9 cellular contexts compared by ENCODE assay signal in the genomic region with DNA sequence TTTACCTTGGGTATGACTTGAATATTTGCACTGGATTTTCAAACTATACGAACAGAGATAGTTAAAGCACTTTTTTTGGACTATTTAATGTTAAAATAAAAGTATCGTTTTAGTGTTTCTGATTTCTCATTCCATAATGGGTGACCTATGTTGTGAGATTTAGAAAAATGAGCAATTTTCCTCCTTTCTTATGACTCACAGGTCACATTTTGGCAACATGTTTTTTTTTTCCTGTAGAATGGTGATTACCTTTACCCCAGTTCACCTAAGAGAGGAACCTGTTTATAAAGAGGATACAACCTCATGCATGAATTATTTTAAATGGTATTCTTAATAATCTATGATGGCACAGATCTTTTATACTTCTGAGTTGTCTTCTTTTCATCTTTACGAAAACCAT.
DNase-seq lines count a peak whose midpoint lies in the region; ATAC-seq, FAIRE-seq and TF ChIP-seq lines count a peak whose summit lies in the region.
"Had no signal": no experiment of that assay in that cellular context is flagged by ENCODE, and none has a peak within 500 bp of the region (broad histone marks: within the 10 kb centered on the region; RNA-seq: fewer than 3 reads in every experiment).

No MANE protein-coding gene starts in this region.

- TF ChIP-seq CTCF in fibroblast of pulmonary artery (IDR thresholded peaks at IDR 0.05; ENCODE audit: low read length, missing control alignments) = no peak
- no peak for TF ChIP-seq CTCF in stomach (IDR thresholded peaks at IDR 0.05)

- no peak for TF ChIP-seq POLR2A in stomach (IDR thresholded peaks at IDR 0.05)
- TF ChIP-seq POLR2A in GM12892 (IDR thresholded peaks at IDR 0.05; ENCODE audit: low read depth, low read length) = no peak

- peaks cover 13 to 66% (median 34%) of the 10 kb centered on the region in 4 donors for H3K4me1 ChIP-seq in stomach

- no peak for FAIRE-seq in GM12892 (lab: Jason Lieb, UNC)

- H3K36me3 ChIP-seq in stomach = no peaks in the 10 kb centered on the region

- peak overlapping the region in 4 of 5 donors; percentile 16 to 64 (median 60) for H3K27ac ChIP-seq in stomach

- H3K4me1 Mint-ChIP-seq in activated CD4-positive, alpha-beta T cell treated with anti-CD3 and anti-CD28 coated beads, Interleukin-2, amount 10 ng/mL, durations not matched to agents 24 days and 14 days = peaks cover 72% of the 10 kb centered on the region
- H3K4me1 Mint-ChIP-seq in activated CD4-positive, alpha-beta memory T cell treated with anti-CD3 and anti-CD28 coated beads, Interleukin-2, amount 10 ng/mL, durations not matched to agents 7 days and 5 days = peaks cover 90% of the 10 kb centered on the region

- no peak for ATAC-seq in GM19397 (IDR thresholded peaks at IDR 0.05; ENCODE audit: unreplicated experiment)

- no peaks in the 10 kb centered on the region for H3K9me3 ChIP-seq in stomach

- CTCF ChIA-PET in activated CD4-positive, alpha-beta memory T cell treated with anti-CD3 and anti-CD28 coated beads, Interleukin-2, amount 10 ng/mL, durations not matched to agents 7 days and 5 days (lab: Charles Lee) = no interaction called here

- H3K27me3 ChIP-seq in stomach = no peaks in the 10 kb centered on the region

- no peaks in the 10 kb centered on the region for H3K27me3 Mint-ChIP-seq in activated CD4-positive, alpha-beta T cell treated with anti-CD3 and anti-CD28 coated beads, Interleukin-2, amount 10 ng/mL, durations not matched to agents 24 days and 14 days
- H3K27me3 Mint-ChIP-seq in activated CD4-positive, alpha-beta memory T cell treated with anti-CD3 and anti-CD28 coated beads, Interleukin-2, amount 10 ng/mL, durations not matched to agents 7 days and 5 days = no peaks in the 10 kb centered on the region

- peak overlapping the region; percentile 86 for H3K27ac Mint-ChIP-seq in activated CD4-positive, alpha-beta T cell treated with anti-CD3 and anti-CD28 coated beads, Interleukin-2, amount 10 ng/mL, durations not matched to agents 24 days and 14 days
- peak overlapping the region; percentile 84 for H3K27ac Mint-ChIP-seq in activated CD4-positive, alpha-beta memory T cell treated with anti-CD3 and anti-CD28 coated beads, Interleukin-2, amount 10 ng/mL, durations not matched to agents 7 days and 5 days

- intact Hi-C loops in activated CD4-positive, alpha-beta T cell treated with anti-CD3 and anti-CD28 coated beads, Interleukin-2, amount 10 ng/mL, durations not matched to agents 24 days and 14 days (cut with micrococcal nuclease) = loop anchor here (1.0 to 5.0 kb wide), 5 partner anchors 23 to 492 kb away; partner anchors contain the start of genes BABAM2 and RBKS
- intact Hi-C loops in stomach (cut with DNase I; ENCODE audit: low total_unique reads) = no loop called here

- H3K4me3 Mint-ChIP-seq in activated CD4-positive, alpha-beta T cell treated with anti-CD3 and anti-CD28 coated beads, Interleukin-2, amount 10 ng/mL, durations not matched to agents 24 days and 14 days = peak overlapping the region; percentile 66
- H3K4me3 Mint-ChIP-seq in activated CD4-positive, alpha-beta memory T cell treated with anti-CD3 and anti-CD28 coated beads, Interleukin-2, amount 10 ng/mL, durations not matched to agents 7 days and 5 days = peak overlapping the region; percentile 53

- peaks cover 25% of the 10 kb centered on the region for H3K36me3 Mint-ChIP-seq in activated CD4-positive, alpha-beta T cell treated with anti-CD3 and anti-CD28 coated beads, Interleukin-2, amount 10 ng/mL, durations not matched to agents 24 days and 14 days (ENCODE audit: low read depth)
- peaks cover 34% of the 10 kb centered on the region for H3K36me3 Mint-ChIP-seq in activated CD4-positive, alpha-beta memory T cell treated with anti-CD3 and anti-CD28 coated beads, Interleukin-2, amount 10 ng/mL, durations not matched to agents 7 days and 5 days (ENCODE audit: low read depth)

- no peak for DNase-seq in activated CD4-positive, alpha-beta T cell treated with anti-CD3 and anti-CD28 coated beads, Interleukin-2, amount 10 ng/mL, durations not matched to agents 24 days and 14 days
- DNase-seq in activated CD4-positive, alpha-beta T cell treated with anti-CD3 and anti-CD28 coated beads, Interleukin-2, amount 50 U/mL, for 1 hour = no peak
- no peak for DNase-seq in activated CD4-positive, alpha-beta memory T cell treated with anti-CD3 and anti-CD28 coated beads, Interleukin-2, amount 10 ng/mL, durations not matched to agents 7 days and 5 days
- DNase-seq in fibroblast of pulmonary artery (ENCODE audit: low read depth) (peak; percentile 41), stomach (no peak), COR-L47 (lab: John Stamatoyannopoulos, UW) (no peak), GM12892 (ENCODE audit: insufficient read length) (no peak)
- DNase-seq: MM.1S had no signal

- TF ChIP-seq EP300 in stomach (IDR thresholded peaks at IDR 0.05) = no peak

- peaks cover 3% of the 10 kb centered on the region for H3K9me3 Mint-ChIP-seq in activated CD4-positive, alpha-beta T cell treated with anti-CD3 and anti-CD28 coated beads, Interleukin-2, amount 10 ng/mL, durations not matched to agents 24 days and 14 days
- peaks cover 9% of the 10 kb centered on the region for H3K9me3 Mint-ChIP-seq in activated CD4-positive, alpha-beta memory T cell treated with anti-CD3 and anti-CD28 coated beads, Interleukin-2, amount 10 ng/mL, durations not matched to agents 7 days and 5 days

- H3K4me3 ChIP-seq in fibroblast of pulmonary artery (replicated peaks; ENCODE audit: low read depth, low read length) (no peak overlapping the region), stomach (no peak overlapping the region)

- 54 to 62% (median 57%) methylated on average over 3 of the region's 3 CpGs for WGBS in stomach, 5 donors

- POLR2A ChIA-PET in activated CD4-positive, alpha-beta memory T cell treated with anti-CD3 and anti-CD28 coated beads, Interleukin-2, amount 10 ng/mL, durations not matched to agents 7 days and 5 days (lab: Charles Lee) = interaction anchor here (1.0 to 1.3 kb wide), 3 partner anchors 8 to 65 kb away, joined by 3 to 5 read pairs (median 4); partner anchors contain the start of genes BABAM2 and RBKS
